10 cellular contexts compared by ENCODE assay signal in genomic region chr2:27966466-27966865, GRCh38.
DNase-seq lines count a peak whose midpoint lies in the region; ATAC-seq and TF ChIP-seq lines count a peak whose summit lies in the region.
"Had no signal": no experiment of that assay in that cellular context is flagged by ENCODE, and none has a peak within 500 bp of the region (broad histone marks: within the 10 kb centered on the region; RNA-seq: fewer than 3 reads in every experiment).

No MANE protein-coding gene starts in this region.

- CTCF ChIA-PET in GM10248 (lab: Yijun Ruan, JAX) = no interaction called here

- H3K4me3 ChIP-seq in foreskin fibroblast (ENCODE audit: low read depth in 1 of 2, low read length in 2 of 2) = no peak overlapping the region

- peaks cover 47% of the 10 kb centered on the region for H3K4me1 Mint-ChIP-seq in activated T-helper 17 cell treated with anti-CD3 and anti-CD28 coated beads, Interleukin-2, amount 50 U/mL, for 72 hours

- intact Hi-C loops in sciatic nerve (cut with DNase I) = no loop called here

- H3K36me3 Mint-ChIP-seq in activated T-helper 17 cell treated with anti-CD3 and anti-CD28 coated beads, Interleukin-2, amount 50 U/mL, for 72 hours (ENCODE audit: low read depth) = peaks cover 13% of the 10 kb centered on the region

- no peaks in the 10 kb centered on the region for H3K27me3 Mint-ChIP-seq in activated T-helper 17 cell treated with anti-CD3 and anti-CD28 coated beads, Interleukin-2, amount 50 U/mL, for 72 hours
- H3K27me3 Mint-ChIP-seq: stimulated activated memory B cell treated with anti-CD40 and anti-IgM and Interleukin-4, amounts not matched to agents 10 μg/mL and 1 μg/mL and 100 μg/mL, for 72 hours had no signal

- peak overlapping the region; percentile 53 for H3K4me3 Mint-ChIP-seq in activated T-helper 17 cell treated with anti-CD3 and anti-CD28 coated beads, Interleukin-2, amount 50 U/mL, for 72 hours
- H3K4me3 Mint-ChIP-seq: stimulated activated memory B cell treated with anti-CD40 and anti-IgM and Interleukin-4, amounts not matched to agents 10 μg/mL and 1 μg/mL and 100 μg/mL, for 72 hours had no signal

- peak overlapping the region; percentile 57 for H3K27ac Mint-ChIP-seq in activated T-helper 17 cell treated with anti-CD3 and anti-CD28 coated beads, Interleukin-2, amount 50 U/mL, for 72 hours
- H3K27ac Mint-ChIP-seq: stimulated activated memory B cell treated with anti-CD40 and anti-IgM and Interleukin-4, amounts not matched to agents 10 μg/mL and 1 μg/mL and 100 μg/mL, for 72 hours had no signal

- TF ChIP-seq CTCF in foreskin fibroblast (IDR thresholded peaks at IDR 0.05; ENCODE audit: low read depth, low read length) (no peak), GM10248 (IDR thresholded peaks at IDR 0.05; ENCODE audit: control extremely low read depth, extremely low read depth, low read depth, missing control alignments) (no peak)

- peak; percentile 13 for DNase-seq in DMS79 (lab: John Stamatoyannopoulos, UW)
- DNase-seq in DMS79 treated with DMSO at 0.1 percent for 48 hours (lab: John Stamatoyannopoulos, UW) = no peak
- DNase-seq in foreskin fibroblast = peak; percentile 58 to 81
- no peak for DNase-seq in sciatic nerve (ENCODE audit: low spot score)
- DNase-seq in GM10248 (ENCODE audit: extremely low spot score) = no peak
- DNase-seq: NCI-H526 had no signal

- peaks cover 12% of the 10 kb centered on the region for H3K9me3 Mint-ChIP-seq in activated T-helper 17 cell treated with anti-CD3 and anti-CD28 coated beads, Interleukin-2, amount 50 U/mL, for 72 hours

- POLR2A ChIA-PET in GM10248 (lab: Yijun Ruan, JAX) = no interaction called here

- no peak for ATAC-seq in activated T-helper 17 cell treated with anti-CD3 and anti-CD28 coated beads, Interleukin-2, amount 50 U/mL, for 72 hours (replicated peaks)
- ATAC-seq in sciatic nerve (peak; percentile 94), GM21825 (IDR thresholded peaks at IDR 0.05; ENCODE audit: unreplicated experiment) (no peak), GM21619 (IDR thresholded peaks at IDR 0.05; ENCODE audit: unreplicated experiment) (no peak)
- ATAC-seq: stimulated activated memory B cell treated with anti-CD40 and anti-IgM and Interleukin-4, amounts not matched to agents 10 μg/mL and 1 μg/mL and 100 μg/mL, for 72 hours had no signal

Comparison
In these comparisons a context has a peak if more than half of its experiments do, and no peak if none do; other contexts are left out.
1. DNase-seq: peak in DMS79 (single experiment) and foreskin fibroblast (2 of 2); none in DMS79 treated with DMSO at 0.1 percent for 48 hours (single experiment), sciatic nerve (single experiment) and GM10248 (single experiment).